ENCODE assay signal across 19 cellular contexts in the genomic region with DNA sequence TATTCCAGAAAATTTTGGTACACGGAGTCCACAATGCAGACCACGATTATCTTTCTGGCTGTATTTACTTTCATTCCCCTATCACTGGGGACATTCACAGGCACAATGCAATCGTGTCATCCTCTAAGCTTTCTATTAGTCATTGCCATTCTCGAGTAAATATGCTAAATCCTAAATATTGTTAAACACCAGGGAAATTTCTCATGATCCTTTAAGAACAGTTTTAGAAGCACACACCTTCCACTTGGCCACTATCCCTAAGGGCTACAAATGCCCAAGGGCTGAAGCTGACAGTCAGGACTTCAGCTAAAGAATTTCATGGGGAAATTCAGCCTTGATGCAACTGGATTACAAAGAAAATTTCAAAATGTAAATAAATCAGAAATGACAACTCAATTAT.
"Had no signal": no experiment of that assay in that cellular context is flagged by ENCODE, and none has a peak within 500 bp of the region (broad histone marks: within the 10 kb centered on the region; RNA-seq: fewer than 3 reads in every experiment).

No MANE protein-coding gene starts in this region.

- H3K27ac ChIP-seq: parathyroid adenoma, upper lobe of right lung, VCaP had no signal

- H3K27me3 ChIP-seq: upper lobe of right lung had no signal

- H3K27me3 Mint-ChIP-seq: stimulated activated memory B cell treated with anti-CD40 and anti-IgM and Interleukin-4, amounts not matched to agents 10 μg/mL and 1 μg/mL and 100 μg/mL, for 72 hours had no signal

- DNase-seq: activated CD4-positive, alpha-beta T cell treated with anti-CD3 and anti-CD28 coated beads for 1 hour; activated CD4-positive, alpha-beta T cell treated with anti-CD3 and anti-CD28 coated beads, Interleukin-2, amount 50 U/mL, for 4 hours; activated naive CD4-positive, alpha-beta T cell treated with Interleukin-2 at 50 U/mL for 16 hours; activated T-cell treated with anti-CD3 and anti-CD28 coated beads for 4 hours; aorta; head of caudate nucleus; left colon; naive B cell; stimulated activated CD4-positive, alpha-beta T cell treated with anti-CD3 and anti-CD28 coated beads, Interleukin-2, amount 100 ng/mL, for 48 hours; substantia nigra; T-cell; upper lobe of right lung had no signal

- FAIRE-seq: bronchial epithelial cell, endometrium had no signal

- H3K79me2 ChIP-seq: parathyroid adenoma had no signal

- H3K4me3 ChIP-seq: lung, upper lobe of right lung had no signal

- H3K36me3 ChIP-seq: upper lobe of right lung had no signal

- H3K27ac Mint-ChIP-seq: naive B cell; stimulated activated memory B cell treated with anti-CD40 and anti-IgM and Interleukin-4, amounts not matched to agents 10 μg/mL and 1 μg/mL and 100 μg/mL, for 72 hours; T-cell had no signal

- H2AFZ ChIP-seq: parathyroid adenoma had no signal

- H3K4me1 Mint-ChIP-seq: naive B cell; stimulated activated memory B cell treated with anti-CD40 and anti-IgM and Interleukin-4, amounts not matched to agents 10 μg/mL and 1 μg/mL and 100 μg/mL, for 72 hours; T-cell had no signal

- H3K9me3 ChIP-seq: upper lobe of right lung had no signal

- H3K4me1 ChIP-seq: parathyroid adenoma, upper lobe of right lung had no signal

- H3K9ac ChIP-seq: parathyroid adenoma had no signal

- ATAC-seq: esophagus mucosa; left colon; stimulated activated memory B cell treated with anti-CD40 and anti-IgM and Interleukin-4, amounts not matched to agents 10 μg/mL and 1 μg/mL and 100 μg/mL, for 72 hours; T-cell; upper lobe of right lung had no signal

- H3K4me3 Mint-ChIP-seq: naive B cell; stimulated activated memory B cell treated with anti-CD40 and anti-IgM and Interleukin-4, amounts not matched to agents 10 μg/mL and 1 μg/mL and 100 μg/mL, for 72 hours; T-cell had no signal

- H3K36me3 Mint-ChIP-seq: naive B cell; stimulated activated memory B cell treated with anti-CD40 and anti-IgM and Interleukin-4, amounts not matched to agents 10 μg/mL and 1 μg/mL and 100 μg/mL, for 72 hours; T-cell had no signal
